In the genomic region with DNA sequence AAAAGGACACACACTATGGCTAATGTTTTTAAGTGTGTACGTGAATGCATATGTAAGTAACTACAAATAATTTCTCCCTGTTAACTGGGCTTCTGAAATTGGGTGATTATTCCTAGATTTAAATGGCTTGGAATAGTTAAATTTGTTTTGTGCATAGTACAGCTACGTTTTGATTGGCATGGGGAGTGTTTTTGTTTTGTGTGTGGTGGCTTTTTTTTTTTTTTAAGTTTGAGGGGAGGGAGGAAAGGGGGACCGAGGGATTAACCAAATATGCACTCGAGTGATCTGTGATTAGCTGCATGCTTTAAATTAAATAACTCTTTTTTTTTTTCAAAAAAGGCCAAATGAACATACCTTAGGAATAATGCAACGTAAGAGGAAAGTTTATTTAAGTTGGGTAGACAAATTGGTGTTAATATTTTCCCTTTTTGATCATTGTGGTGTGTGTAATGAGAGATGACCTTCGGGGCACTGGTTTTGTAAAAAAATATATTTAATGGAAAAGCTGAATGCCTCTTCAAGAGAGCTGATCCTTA, we compare ENCODE assay signal across 8 cellular contexts. TPM values are rescaled to one million over a fixed set of nuclear protein-coding genes. Genes with fewer than 3 reads are reported as not detected.
A peak's percentile ranks its signal among the peaks of the same experiment; 100 is the strongest.
DNase-seq lines count a peak whose midpoint lies in the region; ATAC-seq and TF ChIP-seq lines count a peak whose summit lies in the region.

No MANE protein-coding gene starts in this region.

- POLR2A ChIA-PET in AG04450 (lab: Yijun Ruan, JAX) = interaction anchor here (0.5 to 1.4 kb wide), 3 partner anchors 22 to 405 kb away, joined by 3 to 5 read pairs (median 3); no protein-coding TSS in a partner anchor

- no peak overlapping the region for H3K27ac ChIP-seq in AG04450 (ENCODE audit: low read depth, low read length)

- H3K4me1 Mint-ChIP-seq in central memory CD8-positive, alpha-beta T cell = peaks cover 53% of the 10 kb centered on the region
- peaks cover 30 to 57% (median 43%) of the 10 kb centered on the region in 3 donors for H3K4me1 Mint-ChIP-seq in naive B cell

- peak overlapping the region; percentile 98 for H3K4me3 Mint-ChIP-seq in central memory CD8-positive, alpha-beta T cell
- peak overlapping the region; percentile 99 to 100 (median 100) for H3K4me3 Mint-ChIP-seq in naive B cell

- H3K9me3 Mint-ChIP-seq in central memory CD8-positive, alpha-beta T cell = no peaks in the 10 kb centered on the region
- H3K9me3 Mint-ChIP-seq in naive B cell = peaks cover 0 to 3% (median 0%) of the 10 kb centered on the region in 7 donors

- no peaks in the 10 kb centered on the region for H3K27me3 Mint-ChIP-seq in central memory CD8-positive, alpha-beta T cell
- no peaks in the 10 kb centered on the region for H3K27me3 Mint-ChIP-seq in naive B cell

- H3K36me3 Mint-ChIP-seq in central memory CD8-positive, alpha-beta T cell (ENCODE audit: insufficient read depth) = peaks cover 29% of the 10 kb centered on the region
- H3K36me3 Mint-ChIP-seq in naive B cell = peaks cover 3 to 6% of the 10 kb centered on the region in 2 donors

- TF ChIP-seq CTCF in AG04450 (IDR thresholded peaks at IDR 0.05; ENCODE audit: low read depth, low read length) = no peak

- H3K4me3 ChIP-seq in AG04450 (ENCODE audit: low read depth, low read length) = peak overlapping the region; percentile 94
- H3K4me3 ChIP-seq in Jurkat, Clone E6-1 (ENCODE audit: low read length) = peak overlapping the region; percentile 87

- H3K9me3 ChIP-seq in AG04450 (ENCODE audit: control insufficient read depth, insufficient read depth, low read length) = no peaks in the 10 kb centered on the region

- peak overlapping the region; percentile 96 for H3K27ac Mint-ChIP-seq in central memory CD8-positive, alpha-beta T cell (ENCODE audit: low read depth)
- peak overlapping the region; percentile 88 to 99 (median 98) for H3K27ac Mint-ChIP-seq in naive B cell

- no peaks in the 10 kb centered on the region for H3K27me3 ChIP-seq in AG04450 (ENCODE audit: control insufficient read depth, insufficient read depth, low read length)

- no peak for DNase-seq in AG04450 (ENCODE audit: low read depth, low spot score)
- no peak for DNase-seq in Jurkat, Clone E6-1 (ENCODE audit: low read depth, low spot score)
- no peak for DNase-seq in central memory CD8-positive, alpha-beta T cell (ENCODE audit: low spot score in 2 of 2)
- no peak for DNase-seq in naive B cell
- DNase-seq in OCI-M1 (lab: John Stamatoyannopoulos, UW) = no peak
- DNase-seq in DMS 273 (lab: John Stamatoyannopoulos, UW; ENCODE audit: unreplicated experiment) = no peak

- ATAC-seq in central memory CD8-positive, alpha-beta T cell (replicated peaks; ENCODE audit: extremely low read depth, poor library complexity, severe bottlenecking) = no peak
- no peak for ATAC-seq in naive B cell (ENCODE audit: low read depth in 2 of 2)
- no peak for ATAC-seq in GM18511 (IDR thresholded peaks at IDR 0.05; ENCODE audit: unreplicated experiment)
- no peak for ATAC-seq in HG03196 (IDR thresholded peaks at IDR 0.05; ENCODE audit: unreplicated experiment)

- CTCF ChIA-PET in AG04450 (lab: Charles Lee) = interaction anchor here (1.2 kb wide), 1 partner anchor 143 kb away, joined by 4 read pairs; no protein-coding TSS in a partner anchor

RNA-seq across cellular contexts. Expression of a gene that starts 1.4 kb away (rescaled TPM):
- polyA plus RNA-seq in AG04450 (2011; rRNA removed) (9.7 and 10.2 TPM in 2 replicates), naive B cell (ENCODE audit: low read depth in 6 of 6) (10 to 100 TPM in 5 of 6 donors, 1 to 10 TPM in 1; 2.7 to 21.9 (median 16.6) TPM)
- 16.3 and 17.6 TPM in 2 replicates for polyA minus RNA-seq in AG04450 (2011; rRNA and poly(A)+ RNA removed)
- polyA plus RNA-seq in Jurkat, Clone E6-1 (2012; ENCODE audit: insufficient read depth, insufficient read length) = 35.4 TPM
